ENCODE assay signal across 9 cellular contexts in the genomic region with DNA sequence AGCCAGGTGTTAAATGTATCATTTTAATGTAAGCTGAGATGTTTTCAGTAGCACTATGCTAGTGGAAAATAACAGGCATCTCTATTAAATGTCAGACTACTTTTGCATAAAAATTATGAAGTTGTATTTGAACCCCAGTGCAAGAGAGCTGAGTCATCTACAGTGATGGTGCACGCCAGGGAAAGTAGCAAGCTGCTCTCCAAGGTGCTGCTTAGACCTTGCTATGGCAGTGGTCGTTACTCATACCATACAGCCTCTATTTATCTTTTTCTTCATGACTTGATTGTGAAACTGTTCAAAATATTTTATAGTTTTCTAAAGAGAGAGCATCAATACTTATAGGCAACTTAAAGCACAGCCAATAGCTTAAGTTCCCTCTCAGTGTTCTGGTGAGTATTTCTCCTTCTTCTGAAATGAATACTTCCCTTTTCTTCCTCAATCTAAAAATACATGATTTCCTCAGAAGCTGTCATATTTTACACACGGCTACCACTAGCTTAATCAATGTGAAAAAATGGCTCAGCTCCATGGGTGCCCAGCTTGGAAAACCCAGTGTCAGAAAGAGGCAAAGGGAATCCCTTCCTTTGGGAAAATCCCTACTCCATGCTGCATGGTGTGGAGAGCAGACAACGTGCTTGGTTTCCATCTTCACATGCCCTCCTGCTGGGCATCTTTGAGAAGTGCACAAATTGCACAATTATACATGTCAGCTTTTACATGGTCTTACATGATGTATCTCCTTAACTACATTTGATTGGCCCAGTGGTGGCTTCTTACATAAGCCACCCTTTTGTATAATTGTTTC.
A peak's percentile ranks its signal among the peaks of the same experiment; 100 is the strongest.
DNase-seq lines count a peak whose midpoint lies in the region; ATAC-seq and TF ChIP-seq lines count a peak whose summit lies in the region.
"Had no signal": no experiment of that assay in that cellular context is flagged by ENCODE, and none has a peak within 500 bp of the region (broad histone marks: within the 10 kb centered on the region; RNA-seq: fewer than 3 reads in every experiment).

No MANE protein-coding gene starts in this region.

- no peak for TF ChIP-seq CTCF in vagina (IDR thresholded peaks at IDR 0.05)

- intact Hi-C loops in vagina (cut with DNase I): no loop called here

- no peak overlapping the region for H3K4me3 ChIP-seq in vagina

- H3K27ac ChIP-seq in vagina: no peak overlapping the region

- ATAC-seq in GM18498 (IDR thresholded peaks at IDR 0.05; ENCODE audit: unreplicated experiment) (peak; percentile 27), GM21390 (IDR thresholded peaks at IDR 0.05; ENCODE audit: unreplicated experiment) (peak; percentile 26), HG03439 (IDR thresholded peaks at IDR 0.05; ENCODE audit: unreplicated experiment) (peak; percentile 57)

- no peaks in the 10 kb centered on the region for H3K36me3 ChIP-seq in vagina

- no peaks in the 10 kb centered on the region for H3K27me3 ChIP-seq in vagina

- DNase-seq in astrocyte of the hippocampus (ENCODE audit: low read depth, low spot score) (peak; percentile 7), vagina (ENCODE audit: extremely low spot score in 2 of 2) (no peak), NCI-H1436 treated with DMSO at 0.1 percent for 48 hours (lab: John Stamatoyannopoulos, UW) (no peak), amygdala (lab: John Stamatoyannopoulos, UW) (no peak)
- DNase-seq in activated T-cell treated with anti-CD3 and anti-CD28 coated beads, Interleukin-2, amount 50 U/mL, for 48 hours: no peak
- DNase-seq: aorta had no signal

- no peaks in the 10 kb centered on the region for H3K4me1 ChIP-seq in vagina

- TF ChIP-seq POLR2A in vagina (IDR thresholded peaks at IDR 0.05): no peak

- H3K9me3 ChIP-seq in vagina: no peaks in the 10 kb centered on the region
